ENCODE assay signal across 16 cellular contexts in the genomic region with DNA sequence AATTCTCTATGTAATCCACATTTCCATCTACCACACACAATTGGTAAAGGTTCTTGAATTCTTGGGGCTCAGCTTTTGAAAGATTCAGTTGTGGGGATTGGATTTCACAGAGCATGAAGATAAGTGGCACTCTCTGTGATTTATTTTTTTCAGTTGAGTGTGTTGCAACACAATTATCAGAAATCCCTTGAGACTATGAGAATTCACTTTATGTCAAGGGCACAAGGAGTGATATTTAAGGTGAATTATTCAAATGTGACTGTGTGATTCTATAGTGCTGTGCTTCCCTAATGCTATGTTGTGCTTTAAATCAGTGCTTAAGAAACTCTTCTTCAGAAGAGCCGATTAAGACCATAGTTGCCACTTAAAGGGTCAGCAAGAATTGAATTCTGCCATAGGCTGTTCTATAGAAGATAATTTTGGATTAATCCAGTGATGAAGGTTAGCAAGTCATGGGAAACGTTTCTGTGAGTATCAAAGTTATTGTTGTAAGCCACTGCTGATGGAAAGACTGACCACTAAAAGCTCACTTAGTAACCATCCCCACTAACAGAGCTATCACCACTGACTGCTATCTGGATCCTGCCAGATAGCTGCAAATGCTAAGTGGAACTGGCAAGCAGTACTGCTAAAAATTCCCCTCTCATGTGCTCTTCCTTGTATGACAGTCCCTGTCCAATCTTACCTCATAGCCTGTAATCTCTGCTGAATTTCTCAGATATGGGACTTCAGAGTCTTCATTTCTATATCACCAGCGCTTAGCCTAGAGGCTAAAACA.
A peak's percentile ranks its signal among the peaks of the same experiment; 100 is the strongest.
DNase-seq lines count a peak whose midpoint lies in the region; ATAC-seq and TF ChIP-seq lines count a peak whose summit lies in the region.
"Had no signal": no experiment of that assay in that cellular context is flagged by ENCODE, and none has a peak within 500 bp of the region (broad histone marks: within the 10 kb centered on the region; RNA-seq: fewer than 3 reads in every experiment).

No MANE protein-coding gene starts in this region.

- H3K9ac ChIP-seq in adipocyte (ENCODE audit: low read length), result no peak overlapping the region

- H3K27me3 Mint-ChIP-seq in mesothelial cell of epicardium (ENCODE audit: low read depth), result no peaks in the 10 kb centered on the region
- no peaks in the 10 kb centered on the region for H3K27me3 Mint-ChIP-seq in activated CD4-positive, alpha-beta memory T cell treated with anti-CD3 and anti-CD28 coated beads, Interleukin-2, amount 10 ng/mL, durations not matched to agents 7 days and 5 days

- CTCF ChIA-PET in activated CD4-positive, alpha-beta memory T cell treated with anti-CD3 and anti-CD28 coated beads, Interleukin-2, amount 10 ng/mL, durations not matched to agents 7 days and 5 days (lab: Charles Lee), result no interaction called here

- H3K36me3 ChIP-seq in adipocyte (ENCODE audit: control insufficient read depth, insufficient read depth, low read length, severe bottlenecking), result no peaks in the 10 kb centered on the region
- H3K36me3 ChIP-seq: MG63 had no signal

- H3K27ac Mint-ChIP-seq in mesothelial cell of epicardium, result peak overlapping the region; percentile 76
- no peak overlapping the region for H3K27ac Mint-ChIP-seq in activated CD4-positive, alpha-beta memory T cell treated with anti-CD3 and anti-CD28 coated beads, Interleukin-2, amount 10 ng/mL, durations not matched to agents 7 days and 5 days

- H3K9me3 ChIP-seq in adipocyte (ENCODE audit: control insufficient read depth, low read length), result no peaks in the 10 kb centered on the region
- H3K9me3 ChIP-seq: MG63 had no signal

- no peaks in the 10 kb centered on the region for H3K27me3 ChIP-seq in adipocyte (replicated peaks; ENCODE audit: control insufficient read depth, insufficient read depth, low read length)
- H3K27me3 ChIP-seq: MG63 had no signal

- H3K4me1 Mint-ChIP-seq in mesothelial cell of epicardium, result peaks cover 77% of the 10 kb centered on the region
- H3K4me1 Mint-ChIP-seq in activated CD4-positive, alpha-beta memory T cell treated with anti-CD3 and anti-CD28 coated beads, Interleukin-2, amount 10 ng/mL, durations not matched to agents 7 days and 5 days, result no peaks in the 10 kb centered on the region

- no peaks in the 10 kb centered on the region for H3K9me3 Mint-ChIP-seq in mesothelial cell of epicardium
- peaks cover 4% of the 10 kb centered on the region for H3K9me3 Mint-ChIP-seq in activated CD4-positive, alpha-beta memory T cell treated with anti-CD3 and anti-CD28 coated beads, Interleukin-2, amount 10 ng/mL, durations not matched to agents 7 days and 5 days

- ATAC-seq in GM19395 (IDR thresholded peaks at IDR 0.05; ENCODE audit: unreplicated experiment), result no peak
- ATAC-seq: HCT116, PC-3 had no signal

- peak; percentile 69 for DNase-seq in DMS79 treated with DMSO at 0.1 percent for 48 hours (lab: John Stamatoyannopoulos, UW)
- DNase-seq in NCI-H187 treated with DMSO at 0.1 percent for 48 hours (lab: John Stamatoyannopoulos, UW), result peak; percentile 85
- peak; percentile 25 for DNase-seq in adipocyte (ENCODE audit: low read depth)
- DNase-seq in mesothelial cell of epicardium (ENCODE audit: low spot score in 2 of 2, unreplicated experiment in 2 of 2), result no peak
- no peak for DNase-seq in activated CD4-positive, alpha-beta memory T cell treated with anti-CD3 and anti-CD28 coated beads, Interleukin-2, amount 10 ng/mL, durations not matched to agents 7 days and 5 days
- DNase-seq in NCI-H82 (lab: John Stamatoyannopoulos, UW), result no peak
- DNase-seq: Kasumi-1, MG63, NCI-H1092 treated with DMSO at 0.1 percent for 48 hours, NCI-H1694 treated with DMSO at 0.1 percent for 48 hours, NCI-H748 treated with DMSO at 0.1 percent for 48 hours, PC-3, RPMI8226, SHP77 treated with DMSO at 0.1 percent for 48 hours had no signal

- no peak overlapping the region for H3K4me3 Mint-ChIP-seq in mesothelial cell of epicardium
- no peak overlapping the region for H3K4me3 Mint-ChIP-seq in activated CD4-positive, alpha-beta memory T cell treated with anti-CD3 and anti-CD28 coated beads, Interleukin-2, amount 10 ng/mL, durations not matched to agents 7 days and 5 days

- TF ChIP-seq CTCF in mesothelial cell of epicardium (IDR thresholded peaks at IDR 0.05; ENCODE audit: unreplicated experiment), result no peak

- POLR2A ChIA-PET in activated CD4-positive, alpha-beta memory T cell treated with anti-CD3 and anti-CD28 coated beads, Interleukin-2, amount 10 ng/mL, durations not matched to agents 7 days and 5 days (lab: Charles Lee), result no interaction called here

- no peak overlapping the region for H3K4me3 ChIP-seq in adipocyte (ENCODE audit: low read length)
- H3K4me3 ChIP-seq: MG63 had no signal

- no peaks in the 10 kb centered on the region for H3K36me3 Mint-ChIP-seq in mesothelial cell of epicardium
- no peaks in the 10 kb centered on the region for H3K36me3 Mint-ChIP-seq in activated CD4-positive, alpha-beta memory T cell treated with anti-CD3 and anti-CD28 coated beads, Interleukin-2, amount 10 ng/mL, durations not matched to agents 7 days and 5 days (ENCODE audit: low read depth)

- H3K4me1 ChIP-seq in adipocyte (ENCODE audit: control insufficient read depth, insufficient read depth, low read length), result no peaks in the 10 kb centered on the region

Comparison
In these comparisons a context has a peak if more than half of its experiments do, and no peak if none do; other contexts are left out.
1. DNase-seq: peak in DMS79 treated with DMSO at 0.1 percent for 48 hours (single experiment), NCI-H187 treated with DMSO at 0.1 percent for 48 hours (single experiment) and adipocyte (single experiment); none in mesothelial cell of epicardium (0 of 2), activated CD4-positive, alpha-beta memory T cell treated with anti-CD3 and anti-CD28 coated beads, Interleukin-2, amount 10 ng/mL, durations not matched to agents 7 days and 5 days (single experiment) and NCI-H82 (single experiment).